Comparison of ENCODE assay signal across 18 cellular contexts in genomic region chr1:228006034-228006792, GRCh38. TPM values are rescaled to one million over a fixed set of nuclear protein-coding genes. Genes with fewer than 3 reads are reported as not detected.
DNase-seq lines count a peak whose midpoint lies in the region; ATAC-seq and TF ChIP-seq lines count a peak whose summit lies in the region.
"Had no signal": no experiment of that assay in that cellular context is flagged by ENCODE, and none has a peak within 500 bp of the region (broad histone marks: within the 10 kb centered on the region; RNA-seq: fewer than 3 reads in every experiment).

No MANE protein-coding gene starts in this region.

- no peak overlapping the region for H3K4me3 Mint-ChIP-seq in activated CD8-positive, alpha-beta T cell treated with anti-CD3 and anti-CD28 coated beads, Interleukin-2, amount 10 ng/mL, durations not matched to agents 7 days and 5 days
- no peak overlapping the region for H3K4me3 Mint-ChIP-seq in activated CD8-positive, alpha-beta T cell treated with anti-CD3 and anti-CD28 coated beads for 36 hours
- H3K4me3 Mint-ChIP-seq in WTC11, result peak overlapping the region; percentile 57

- CTCF ChIA-PET in activated CD8-positive, alpha-beta T cell treated with anti-CD3 and anti-CD28 coated beads, Interleukin-2, amount 10 ng/mL, durations not matched to agents 7 days and 5 days (lab: Charles Lee), result no interaction called here
- CTCF ChIA-PET in activated CD8-positive, alpha-beta T cell treated with anti-CD3 and anti-CD28 coated beads for 36 hours (lab: Charles Lee), result interaction anchor here (1.3 to 2.0 kb wide), 4 partner anchors 9 to 244 kb away, joined by 3 to 4 read pairs (median 4); no protein-coding TSS in a partner anchor
- CTCF ChIA-PET in WTC11 (lab: Charles Lee), result interaction anchor here (0.6 to 4.0 kb wide), 23 partner anchors 11 to 168 kb away, joined by 3 to 71 read pairs (median 7); partner anchors contain the start of genes ARF1, IBA57 and WNT9A

- no peak overlapping the region for H3K27ac Mint-ChIP-seq in activated CD8-positive, alpha-beta T cell treated with anti-CD3 and anti-CD28 coated beads, Interleukin-2, amount 10 ng/mL, durations not matched to agents 7 days and 5 days
- H3K27ac Mint-ChIP-seq in activated CD8-positive, alpha-beta T cell treated with anti-CD3 and anti-CD28 coated beads for 36 hours, result no peak overlapping the region
- no peak overlapping the region for H3K27ac Mint-ChIP-seq in WTC11
- H3K27ac Mint-ChIP-seq: activated T-cell treated with anti-CD3 and anti-CD28 coated beads, Interleukin-2, amount 50 U/mL, for 72 hours had no signal

- TF ChIP-seq CTCF in activated CD8-positive, alpha-beta T cell treated with anti-CD3 and anti-CD28 coated beads for 36 hours (IDR thresholded peaks at IDR 0.05), result no peak
- TF ChIP-seq CTCF in WTC11 (IDR thresholded peaks at IDR 0.05) (no peak), stomach (IDR thresholded peaks at IDR 0.05) (no peak)

- peaks cover 34 to 99% (median 74%) of the 10 kb centered on the region in 3 donors for H3K27me3 ChIP-seq in stomach

- peak overlapping the region in 1 of 4 donors; percentile 13 for H3K4me3 ChIP-seq in stomach
- H3K4me3 ChIP-seq: ascending aorta had no signal

- H3K36me3 ChIP-seq in stomach, result no peaks in the 10 kb centered on the region
- H3K36me3 ChIP-seq: ascending aorta had no signal

- H3K9me3 ChIP-seq in stomach, result no peaks in the 10 kb centered on the region
- H3K9me3 ChIP-seq: ascending aorta had no signal

- POLR2A ChIA-PET in activated CD8-positive, alpha-beta T cell treated with anti-CD3 and anti-CD28 coated beads, Interleukin-2, amount 10 ng/mL, durations not matched to agents 7 days and 5 days (lab: Charles Lee), result interaction anchor here (0.6 kb wide), 1 partner anchor 48 kb away, joined by 3 read pairs; no protein-coding TSS in a partner anchor
- POLR2A ChIA-PET in activated CD8-positive, alpha-beta T cell treated with anti-CD3 and anti-CD28 coated beads for 36 hours (lab: Charles Lee), result no interaction called here
- POLR2A ChIA-PET in WTC11 (lab: Charles Lee), result interaction anchor here (1.1 kb wide), 1 partner anchor 94 kb away, joined by 3 read pairs; no protein-coding TSS in a partner anchor

- H3K27me3 Mint-ChIP-seq in activated CD8-positive, alpha-beta T cell treated with anti-CD3 and anti-CD28 coated beads, Interleukin-2, amount 10 ng/mL, durations not matched to agents 7 days and 5 days (ENCODE audit: low read depth), result peaks cover 54% of the 10 kb centered on the region
- peaks cover 56% of the 10 kb centered on the region for H3K27me3 Mint-ChIP-seq in activated CD8-positive, alpha-beta T cell treated with anti-CD3 and anti-CD28 coated beads for 36 hours
- peaks cover 95% of the 10 kb centered on the region for H3K27me3 Mint-ChIP-seq in WTC11 (ENCODE audit: low read depth)

- 3 to 9% (median 5%) methylated on average over 11 to 53 of the region's 53 CpGs for WGBS in stomach, 5 donors

- TF ChIP-seq POLR2A in stomach (IDR thresholded peaks at IDR 0.05), result no peak

- ATAC-seq in activated CD8-positive, alpha-beta T cell treated with anti-CD3 and anti-CD28 coated beads, Interleukin-2, amount 10 ng/mL, durations not matched to agents 7 days and 5 days, result no peak
- no peak for ATAC-seq in activated CD8-positive, alpha-beta T cell treated with anti-CD3 and anti-CD28 coated beads for 36 hours
- peak; percentile 4; the same call in 1 of the 2 replicates for ATAC-seq in WTC11
- no peak for ATAC-seq in HG03469 (IDR thresholded peaks at IDR 0.05; ENCODE audit: unreplicated experiment)
- ATAC-seq: activated T-cell treated with anti-CD3 and anti-CD28 coated beads, Interleukin-2, amount 50 U/mL, for 72 hours; left ventricle myocardium superior had no signal

- H3K9me3 Mint-ChIP-seq in activated CD8-positive, alpha-beta T cell treated with anti-CD3 and anti-CD28 coated beads, Interleukin-2, amount 10 ng/mL, durations not matched to agents 7 days and 5 days (ENCODE audit: insufficient read depth), result no peaks in the 10 kb centered on the region
- H3K9me3 Mint-ChIP-seq in activated CD8-positive, alpha-beta T cell treated with anti-CD3 and anti-CD28 coated beads for 36 hours, result no peaks in the 10 kb centered on the region
- no peaks in the 10 kb centered on the region for H3K9me3 Mint-ChIP-seq in WTC11
- H3K9me3 Mint-ChIP-seq: activated T-cell treated with anti-CD3 and anti-CD28 coated beads, Interleukin-2, amount 50 U/mL, for 72 hours had no signal

- peaks cover 4 to 43% (median 32%) of the 10 kb centered on the region in 4 donors for H3K4me1 ChIP-seq in stomach
- H3K4me1 ChIP-seq: ascending aorta had no signal

- intact Hi-C loops in activated CD8-positive, alpha-beta T cell treated with anti-CD3 and anti-CD28 coated beads for 36 hours (cut with micrococcal nuclease), result no loop called here
- intact Hi-C loops in stomach (cut with DNase I; ENCODE audit: low total_unique reads), result no loop called here

- H3K36me3 Mint-ChIP-seq in activated CD8-positive, alpha-beta T cell treated with anti-CD3 and anti-CD28 coated beads, Interleukin-2, amount 10 ng/mL, durations not matched to agents 7 days and 5 days (ENCODE audit: low read depth), result no peaks in the 10 kb centered on the region
- H3K36me3 Mint-ChIP-seq in activated CD8-positive, alpha-beta T cell treated with anti-CD3 and anti-CD28 coated beads for 36 hours (ENCODE audit: low read depth), result no peaks in the 10 kb centered on the region
- H3K36me3 Mint-ChIP-seq in WTC11, result no peaks in the 10 kb centered on the region

- no peak overlapping the region for H3K27ac ChIP-seq in stomach
- H3K27ac ChIP-seq: ascending aorta had no signal

- peaks cover 18% of the 10 kb centered on the region for H3K4me1 Mint-ChIP-seq in activated CD8-positive, alpha-beta T cell treated with anti-CD3 and anti-CD28 coated beads, Interleukin-2, amount 10 ng/mL, durations not matched to agents 7 days and 5 days (ENCODE audit: low read depth)
- peaks cover 13% of the 10 kb centered on the region for H3K4me1 Mint-ChIP-seq in activated CD8-positive, alpha-beta T cell treated with anti-CD3 and anti-CD28 coated beads for 36 hours (ENCODE audit: low read depth)
- H3K4me1 Mint-ChIP-seq in WTC11, result peaks cover 35% of the 10 kb centered on the region

- peak; percentile 17 for DNase-seq in activated CD8-positive, alpha-beta T cell treated with anti-CD3 and anti-CD28 coated beads, Interleukin-2, amount 10 ng/mL, durations not matched to agents 7 days and 5 days
- DNase-seq in activated CD8-positive, alpha-beta T cell treated with anti-CD3 and anti-CD28 coated beads for 36 hours, result no peak
- DNase-seq in WTC11 (ENCODE audit: low spot score) (peak; percentile 35), islet precursor cell (peak; percentile 51), stomach (peak; percentile 15), NCI-H1092 treated with DMSO at 0.1 percent for 48 hours (lab: John Stamatoyannopoulos, UW) (no peak), GOT3 (lab: John Stamatoyannopoulos, UW) (no peak)
- DNase-seq: activated T-cell treated with anti-CD3 and anti-CD28 coated beads, Interleukin-2, amount 50 U/mL, for 72 hours; DMS153; effector CD8-positive, alpha-beta T cell; left ventricle myocardium superior; MV-4-11; occipital lobe; SHP77 had no signal

- no peak for TF ChIP-seq EP300 in stomach (IDR thresholded peaks at IDR 0.05)

TF ChIP-seq in WTC11, 78 proteins besides CTCF, POLR2A, EP300 and RAD21 (continues in another document):
- TF ChIP-seq E2F1 (CRISPR knock-in tag; IDR thresholded peaks at IDR 0.05), result no peak
- TF ChIP-seq MXD4 (CRISPR knock-in tag; IDR thresholded peaks at IDR 0.05; ENCODE audit: borderline replicate concordance), result no peak
- TF ChIP-seq IRF2 (CRISPR knock-in tag; IDR thresholded peaks at IDR 0.05; ENCODE audit: borderline replicate concordance, low read depth), result no peak
- no peak for TF ChIP-seq ZNF425 (CRISPR knock-in tag; conservative IDR thresholded peaks at IDR 0.05)

RNA-seq across cellular contexts. Expression of gene WNT3A, which starts 0.6 kb away (rescaled TPM):
- not detected for total RNA-seq in activated CD8-positive, alpha-beta T cell treated with anti-CD3 and anti-CD28 coated beads, Interleukin-2, amount 10 ng/mL, durations not matched to agents 7 days and 5 days
- total RNA-seq in activated CD8-positive, alpha-beta T cell treated with anti-CD3 and anti-CD28 coated beads for 36 hours, result not detected
- total RNA-seq in WTC11 (2021) (0.16 to 0.34 TPM (median 0.17 TPM) in 3 replicates), stomach (not detected)
- under 1 TPM in 2 of 3 donors, not detected in 1; 0.31 to 0.90 TPM for polyA plus RNA-seq in stomach
- total RNA-seq: activated T-cell treated with anti-CD3 and anti-CD28 coated beads, Interleukin-2, amount 50 U/mL, for 72 hours; ascending aorta; glomerular endothelial cell; left ventricle myocardium superior; occipital lobe had no signal
- polyA plus RNA-seq: AG04450 had no signal

RNA-seq across cellular contexts. Expression of gene WNT9A, which starts 58.5 kb away (rescaled TPM):
- not detected for total RNA-seq in activated CD8-positive, alpha-beta T cell treated with anti-CD3 and anti-CD28 coated beads, Interleukin-2, amount 10 ng/mL, durations not matched to agents 7 days and 5 days
- total RNA-seq in activated CD8-positive, alpha-beta T cell treated with anti-CD3 and anti-CD28 coated beads for 36 hours, result not detected
- total RNA-seq in WTC11 (2021) (1.1 to 1.5 TPM (median 1.3 TPM) in 3 replicates), stomach (10 to 100 TPM in 1 of 5 donors, 1 to 10 TPM in 4; 1.7 to 22.2 (median 4.3) TPM)
- 1 to 10 TPM; 1.1 to 2.0 (median 1.1) TPM for polyA plus RNA-seq in stomach

Comparison
In these comparisons a context has a peak if more than half of its experiments do, and no peak if none do; other contexts are left out.
1. DNase-seq: peak in activated CD8-positive, alpha-beta T cell treated with anti-CD3 and anti-CD28 coated beads, Interleukin-2, amount 10 ng/mL, durations not matched to agents 7 days and 5 days (single experiment), WTC11 (single experiment), islet precursor cell (single experiment) and stomach (single experiment); none in activated CD8-positive, alpha-beta T cell treated with anti-CD3 and anti-CD28 coated beads for 36 hours (single experiment), NCI-H1092 treated with DMSO at 0.1 percent for 48 hours (single experiment) and GOT3 (single experiment).